ENCODE assay signal across 16 cellular contexts in genomic region chr6:149347067-149347466, GRCh38. TPM values are rescaled to one million over a fixed set of nuclear protein-coding genes. Genes with fewer than 3 reads are reported as not detected.
DNase-seq lines count a peak whose midpoint lies in the region; TF ChIP-seq lines count a peak whose summit lies in the region.
"Had no signal": no experiment of that assay in that cellular context is flagged by ENCODE, and none has a peak within 500 bp of the region (broad histone marks: within the 10 kb centered on the region; RNA-seq: fewer than 3 reads in every experiment).

No MANE protein-coding gene starts in this region.

- no peak overlapping the region for H3K4me3 ChIP-seq in smooth muscle cell
- H3K4me3 ChIP-seq: HAP-1, K562 had no signal

- H3F3A ChIP-seq in smooth muscle cell (ENCODE audit: low read depth), result no peaks in the 10 kb centered on the region

- H3K4me2 ChIP-seq in smooth muscle cell, result peak overlapping the region; percentile 23

- H2AFZ ChIP-seq in smooth muscle cell (ENCODE audit: low read depth), result no peak overlapping the region

- H3K27me3 ChIP-seq in smooth muscle cell (ENCODE audit: low read depth), result no peaks in the 10 kb centered on the region

- no peaks in the 10 kb centered on the region for H3K36me3 ChIP-seq in smooth muscle cell (ENCODE audit: low read depth)
- H3K36me3 ChIP-seq: HAP-1 had no signal

- H3K9me3 Mint-ChIP-seq in osteocyte (ENCODE audit: unreplicated experiment), result no peaks in the 10 kb centered on the region

- H3K27ac Mint-ChIP-seq in osteocyte (ENCODE audit: unreplicated experiment), result no peak overlapping the region

- WGBS in smooth muscle cell (ENCODE audit: low lambda C conversion rate), result 28% methylated on average over 2 of the region's 2 CpGs

- H3K4me3 Mint-ChIP-seq in osteocyte (ENCODE audit: unreplicated experiment), result no peak overlapping the region

- no peaks in the 10 kb centered on the region for H3K4me1 ChIP-seq in smooth muscle cell (ENCODE audit: low read depth)
- H3K4me1 ChIP-seq: HAP-1 had no signal

- H3K9ac ChIP-seq in smooth muscle cell (ENCODE audit: low read depth), result no peak overlapping the region

- no peak for TF ChIP-seq CTCF in smooth muscle cell (IDR thresholded peaks at IDR 0.05; ENCODE audit: borderline replicate concordance, insufficient read depth, poor library complexity, severe bottlenecking)
- no peak for TF ChIP-seq CTCF in osteocyte (IDR thresholded peaks at IDR 0.05)

- H4K20me1 ChIP-seq in smooth muscle cell (ENCODE audit: low read depth), result peaks cover 99% of the 10 kb centered on the region

- DNase-seq in GM03348 (ENCODE audit: low spot score) (peak; percentile 40), RPMI7951 (ENCODE audit: low read depth) (peak; percentile 48), fibroblast of peridontal ligament (ENCODE audit: extremely low read depth) (peak; percentile 52), smooth muscle cell (lab: John Stamatoyannopoulos, UW; ENCODE audit: unreplicated experiment) (no peak), epidermal melanocyte (ENCODE audit: insufficient read length, low spot score) (no peak), HCEC 1CT (no peak), osteocyte (ENCODE audit: extremely low spot score, unreplicated experiment) (no peak)
- DNase-seq: COR-L47, DMS153, NCI-H1105, NCI-H1694 treated with DMSO at 0.1 percent for 48 hours, NCI-H69, SHP77 treated with DMSO at 0.1 percent for 48 hours had no signal

- H3K9me3 ChIP-seq in smooth muscle cell (replicated peaks; ENCODE audit: low read depth), result no peaks in the 10 kb centered on the region
- H3K9me3 ChIP-seq: HAP-1 had no signal

- peak overlapping the region; percentile 21 for H3K27ac ChIP-seq in smooth muscle cell (ENCODE audit: low read depth)
- H3K27ac ChIP-seq: C4-2B had no signal

- peaks cover 12% of the 10 kb centered on the region for H3K36me3 Mint-ChIP-seq in osteocyte (ENCODE audit: unreplicated experiment)

- peaks cover 99% of the 10 kb centered on the region for H3K79me2 ChIP-seq in smooth muscle cell (ENCODE audit: low read depth)

- no peaks in the 10 kb centered on the region for H3K27me3 Mint-ChIP-seq in osteocyte (ENCODE audit: unreplicated experiment)

- peaks cover 22% of the 10 kb centered on the region for H3K4me1 Mint-ChIP-seq in osteocyte (ENCODE audit: unreplicated experiment)

RNA-seq across cellular contexts. Expression of gene TAB2, which starts 29.6 kb away (rescaled TPM):
- total RNA-seq in RPMI7951 (2014; rRNA removed; shearing (Covaris generic)), result 32.5 and 46.7 TPM in 2 replicates
- total RNA-seq in smooth muscle cell (68.7 and 78.5 TPM in 2 replicates), osteocyte (50.6 and 53.8 TPM in 2 replicates)
- 12.6 and 14.3 TPM in 2 replicates for polyA plus RNA-seq in smooth muscle cell

RNA-seq across cellular contexts. Expression of gene SUMO4, which starts 53.0 kb away (rescaled TPM):
- total RNA-seq in RPMI7951 (2014; rRNA removed; shearing (Covaris generic)), result 0.78 and 0.84 TPM in 2 replicates
- total RNA-seq in smooth muscle cell (1.4 and 5.1 TPM in 2 replicates), osteocyte (1.5 and 2.9 TPM in 2 replicates)
- polyA plus RNA-seq in smooth muscle cell, result 0.15 and 2.0 TPM in 2 replicates

Comparison
In these comparisons a context has a peak if more than half of its experiments do, and no peak if none do; other contexts are left out.
1. DNase-seq: peak in GM03348 (single experiment), RPMI7951 (single experiment) and fibroblast of peridontal ligament (single experiment); none in smooth muscle cell (single experiment), epidermal melanocyte (single experiment), HCEC 1CT (single experiment) and osteocyte (single experiment).